ENCODE assay signal across 15 cellular contexts in the genomic region with DNA sequence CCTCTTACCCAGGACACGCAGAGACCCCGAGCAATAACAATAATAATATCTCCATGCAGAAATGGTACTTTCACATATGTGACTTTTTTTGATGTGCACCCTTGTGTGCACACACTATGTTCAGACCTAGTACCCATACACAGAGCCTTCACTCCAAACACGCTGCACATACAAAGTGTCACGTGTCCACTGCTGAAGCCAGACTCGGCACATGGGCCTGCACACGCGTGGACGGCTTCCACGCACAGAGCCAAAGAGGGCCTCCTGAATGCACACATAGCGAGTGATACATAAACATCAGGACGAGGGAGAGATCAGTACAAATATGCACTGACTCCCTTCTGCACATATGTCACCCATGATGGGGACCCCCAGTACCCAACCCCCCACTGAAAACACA. TPM values are rescaled to one million over a fixed set of nuclear protein-coding genes. Genes with fewer than 3 reads are reported as not detected.
DNase-seq lines count a peak whose midpoint lies in the region; ATAC-seq and TF ChIP-seq lines count a peak whose summit lies in the region.
"Had no signal": no experiment of that assay in that cellular context is flagged by ENCODE, and none has a peak within 500 bp of the region (broad histone marks: within the 10 kb centered on the region; RNA-seq: fewer than 3 reads in every experiment).

No MANE protein-coding gene starts in this region.

- H3K36me3 Mint-ChIP-seq in CD4-positive, CD25-positive, alpha-beta regulatory T cell: peaks cover 4% of the 10 kb centered on the region
- H3K36me3 Mint-ChIP-seq in CD8-positive, alpha-beta memory T cell: peaks cover 0 to 3% (median 0%) of the 10 kb centered on the region in 3 donors
- H3K36me3 Mint-ChIP-seq in endothelial cell (ENCODE audit: low read depth, unreplicated experiment) (no peaks in the 10 kb centered on the region), neural crest cell (ENCODE audit: low read depth) (no peaks in the 10 kb centered on the region)
- H3K36me3 Mint-ChIP-seq in activated T-helper 1 cell treated with anti-CD3 and anti-CD28 coated beads, Interleukin-12 subunit alpha, Interleukin-12 subunit beta, Interleukin-2, Interleukin-4 antibody, amounts not matched to agents 30 ng/mL and 10 ng/mL and 1 ng/mL, durations not matched to agents 14 hours and 24 hours and 36 hours (ENCODE audit: low read depth): no peaks in the 10 kb centered on the region

- POLR2A ChIA-PET in CD8-positive, alpha-beta memory T cell (lab: Charles Lee): no interaction called here

- H3K4me3 Mint-ChIP-seq in CD4-positive, CD25-positive, alpha-beta regulatory T cell: peak overlapping the region; percentile 6 to 68 (median 42)
- H3K4me3 Mint-ChIP-seq in CD8-positive, alpha-beta memory T cell: peak overlapping the region in 4 of 7 donors; percentile 48 to 85 (median 49)
- peak overlapping the region; percentile 22 for H3K4me3 Mint-ChIP-seq in endothelial cell (ENCODE audit: unreplicated experiment)
- peak overlapping the region; percentile 71 for H3K4me3 Mint-ChIP-seq in neural crest cell
- H3K4me3 Mint-ChIP-seq in activated T-helper 1 cell treated with anti-CD3 and anti-CD28 coated beads, Interleukin-12 subunit alpha, Interleukin-12 subunit beta, Interleukin-2, Interleukin-4 antibody, amounts not matched to agents 30 ng/mL and 10 ng/mL and 1 ng/mL, durations not matched to agents 14 hours and 24 hours and 36 hours: no peak overlapping the region
- H3K4me3 Mint-ChIP-seq: HFFc6 had no signal

- H3K27me3 ChIP-seq in CD4-positive, CD25-positive, alpha-beta regulatory T cell (ENCODE audit: control insufficient read depth, insufficient read depth, low read length): peaks cover 21% of the 10 kb centered on the region
- peaks cover 11% of the 10 kb centered on the region for H3K27me3 ChIP-seq in CD8-positive, alpha-beta memory T cell (ENCODE audit: insufficient read depth, low read length, poor library complexity, severe bottlenecking)

- DNase-seq in CD4-positive, CD25-positive, alpha-beta regulatory T cell: no peak
- DNase-seq in CD8-positive, alpha-beta memory T cell: no peak
- no peak for DNase-seq in endothelial cell (ENCODE audit: low spot score)
- no peak for DNase-seq in neural crest cell (ENCODE audit: low read depth, low spot score)
- no peak for DNase-seq in activated T-helper 1 cell treated with anti-CD3 and anti-CD28 coated beads, Interleukin-12 subunit alpha, Interleukin-12 subunit beta, Interleukin-2, Interleukin-4 antibody, amounts not matched to agents 30 ng/mL and 10 ng/mL and 1 ng/mL, durations not matched to agents 14 hours and 24 hours and 36 hours (ENCODE audit: low spot score)
- no peak for DNase-seq in caudate nucleus (lab: John Stamatoyannopoulos, UW)
- DNase-seq: DMS79 treated with DMSO at 0.1 percent for 48 hours, EL, GOT3, HCEC 1CT, HFFc6, KBM-7 had no signal

- H3K4me3 ChIP-seq in CD4-positive, CD25-positive, alpha-beta regulatory T cell (ENCODE audit: low read depth, low read length): no peak overlapping the region
- no peak overlapping the region for H3K4me3 ChIP-seq in CD8-positive, alpha-beta memory T cell (ENCODE audit: low read length)
- H3K4me3 ChIP-seq: A549 had no signal

- H3K4me1 Mint-ChIP-seq in CD4-positive, CD25-positive, alpha-beta regulatory T cell: peaks cover 4 to 17% (median 7%) of the 10 kb centered on the region in 4 donors
- H3K4me1 Mint-ChIP-seq in CD8-positive, alpha-beta memory T cell: peaks cover 10 to 14% (median 13%) of the 10 kb centered on the region in 3 donors
- H3K4me1 Mint-ChIP-seq in endothelial cell (ENCODE audit: unreplicated experiment) (peaks cover 19% of the 10 kb centered on the region), neural crest cell (peaks cover 34% of the 10 kb centered on the region)
- peaks cover 16% of the 10 kb centered on the region for H3K4me1 Mint-ChIP-seq in activated T-helper 1 cell treated with anti-CD3 and anti-CD28 coated beads, Interleukin-12 subunit alpha, Interleukin-12 subunit beta, Interleukin-2, Interleukin-4 antibody, amounts not matched to agents 30 ng/mL and 10 ng/mL and 1 ng/mL, durations not matched to agents 14 hours and 24 hours and 36 hours (ENCODE audit: low read depth)

- H3K4me1 ChIP-seq in CD4-positive, CD25-positive, alpha-beta regulatory T cell (ENCODE audit: control insufficient read depth, insufficient read depth, low read length, poor library complexity, severe bottlenecking): peaks cover 23% of the 10 kb centered on the region
- H3K4me1 ChIP-seq in CD8-positive, alpha-beta memory T cell (ENCODE audit: insufficient read depth, low read length): peaks cover 12% of the 10 kb centered on the region

- TF ChIP-seq CTCF in endothelial cell (IDR thresholded peaks at IDR 0.05; ENCODE audit: unreplicated experiment) (no peak), neural crest cell (conservative IDR thresholded peaks at IDR 0.05) (no peak)

- no peak for ATAC-seq in CD4-positive, CD25-positive, alpha-beta regulatory T cell (ENCODE audit: low read depth in 2 of 2)
- ATAC-seq in HG03139 (IDR thresholded peaks at IDR 0.05; ENCODE audit: unreplicated experiment): no peak
- ATAC-seq: A549 had no signal

- no peaks in the 10 kb centered on the region for H3K9me3 ChIP-seq in CD4-positive, CD25-positive, alpha-beta regulatory T cell (ENCODE audit: control insufficient read depth in 2 of 2, low read length in 2 of 2)
- no peaks in the 10 kb centered on the region for H3K9me3 ChIP-seq in CD8-positive, alpha-beta memory T cell (ENCODE audit: low read length)
- H3K9me3 ChIP-seq: A549 had no signal

- CTCF ChIA-PET in CD8-positive, alpha-beta memory T cell (lab: Charles Lee): no interaction called here

- intact Hi-C loops in activated T-helper 1 cell treated with anti-CD3 and anti-CD28 coated beads, Interleukin-12 subunit alpha, Interleukin-12 subunit beta, Interleukin-2, Interleukin-4 antibody, amounts not matched to agents 30 ng/mL and 10 ng/mL and 1 ng/mL, durations not matched to agents 14 hours and 24 hours and 36 hours (cut with micrococcal nuclease): no loop called here

- H3K27ac ChIP-seq in CD4-positive, CD25-positive, alpha-beta regulatory T cell (ENCODE audit: insufficient read depth, low read length, poor library complexity, severe bottlenecking): no peak overlapping the region
- no peak overlapping the region for H3K27ac ChIP-seq in CD8-positive, alpha-beta memory T cell (ENCODE audit: low read depth, low read length)
- H3K27ac ChIP-seq in caudate nucleus (ENCODE audit: low read depth, low read length): no peak overlapping the region
- H3K27ac ChIP-seq: A549 had no signal

- peaks cover 0 to 1% (median 0%) of the 10 kb centered on the region in 7 donors for H3K9me3 Mint-ChIP-seq in CD4-positive, CD25-positive, alpha-beta regulatory T cell
- H3K9me3 Mint-ChIP-seq in CD8-positive, alpha-beta memory T cell: no peaks in the 10 kb centered on the region
- no peaks in the 10 kb centered on the region for H3K9me3 Mint-ChIP-seq in endothelial cell (ENCODE audit: unreplicated experiment)
- no peaks in the 10 kb centered on the region for H3K9me3 Mint-ChIP-seq in neural crest cell
- H3K9me3 Mint-ChIP-seq in activated T-helper 1 cell treated with anti-CD3 and anti-CD28 coated beads, Interleukin-12 subunit alpha, Interleukin-12 subunit beta, Interleukin-2, Interleukin-4 antibody, amounts not matched to agents 30 ng/mL and 10 ng/mL and 1 ng/mL, durations not matched to agents 14 hours and 24 hours and 36 hours: no peaks in the 10 kb centered on the region
- H3K9me3 Mint-ChIP-seq: HFFc6 had no signal

- no peaks in the 10 kb centered on the region for H3K36me3 ChIP-seq in CD4-positive, CD25-positive, alpha-beta regulatory T cell (ENCODE audit: control insufficient read depth, insufficient read depth, low read length)
- no peaks in the 10 kb centered on the region for H3K36me3 ChIP-seq in CD8-positive, alpha-beta memory T cell (ENCODE audit: insufficient read depth, low read length)

- peaks cover 17% of the 10 kb centered on the region for H3K27me3 Mint-ChIP-seq in CD4-positive, CD25-positive, alpha-beta regulatory T cell
- peaks cover 5 to 23% of the 10 kb centered on the region in 2 donors for H3K27me3 Mint-ChIP-seq in CD8-positive, alpha-beta memory T cell
- H3K27me3 Mint-ChIP-seq in endothelial cell (ENCODE audit: unreplicated experiment) (peaks cover 23% of the 10 kb centered on the region), neural crest cell (ENCODE audit: low read depth) (peaks cover 49% of the 10 kb centered on the region)
- peaks cover 31% of the 10 kb centered on the region for H3K27me3 Mint-ChIP-seq in activated T-helper 1 cell treated with anti-CD3 and anti-CD28 coated beads, Interleukin-12 subunit alpha, Interleukin-12 subunit beta, Interleukin-2, Interleukin-4 antibody, amounts not matched to agents 30 ng/mL and 10 ng/mL and 1 ng/mL, durations not matched to agents 14 hours and 24 hours and 36 hours (ENCODE audit: insufficient read depth)

- no peak overlapping the region for H3K27ac Mint-ChIP-seq in CD4-positive, CD25-positive, alpha-beta regulatory T cell
- no peak overlapping the region for H3K27ac Mint-ChIP-seq in CD8-positive, alpha-beta memory T cell
- H3K27ac Mint-ChIP-seq in endothelial cell (ENCODE audit: unreplicated experiment) (no peak overlapping the region), neural crest cell (ENCODE audit: unreplicated experiment) (no peak overlapping the region)
- no peak overlapping the region for H3K27ac Mint-ChIP-seq in activated T-helper 1 cell treated with anti-CD3 and anti-CD28 coated beads, Interleukin-12 subunit alpha, Interleukin-12 subunit beta, Interleukin-2, Interleukin-4 antibody, amounts not matched to agents 30 ng/mL and 10 ng/mL and 1 ng/mL, durations not matched to agents 14 hours and 24 hours and 36 hours
- H3K27ac Mint-ChIP-seq: CD14-positive monocyte, HFFc6 had no signal

RNA-seq across cellular contexts. Expression of gene POU2F2, which starts 41.9 kb away (rescaled TPM):
- total RNA-seq in CD4-positive, CD25-positive, alpha-beta regulatory T cell: 48.9 TPM
- 1 to 10 TPM; 4.2 to 7.2 (median 6.4) TPM for polyA plus RNA-seq in CD4-positive, CD25-positive, alpha-beta regulatory T cell
- 10 to 100 TPM; 46.7 to 47.9 TPM for total RNA-seq in CD8-positive, alpha-beta memory T cell
- 8.5 TPM for polyA plus RNA-seq in CD8-positive, alpha-beta memory T cell
- total RNA-seq in endothelial cell (ENCODE audit: unreplicated experiment) (5.7 TPM), neural crest cell (2.3 and 2.5 TPM in 2 replicates)
- total RNA-seq in activated T-helper 1 cell treated with anti-CD3 and anti-CD28 coated beads, Interleukin-12 subunit alpha, Interleukin-12 subunit beta, Interleukin-2, Interleukin-4 antibody, amounts not matched to agents 30 ng/mL and 10 ng/mL and 1 ng/mL, durations not matched to agents 14 hours and 24 hours and 36 hours: 64.0 and 65.8 TPM in 2 replicates

RNA-seq across cellular contexts. Expression of gene DEDD2, which starts 43.3 kb away (rescaled TPM):
- total RNA-seq in CD4-positive, CD25-positive, alpha-beta regulatory T cell: 99.8 TPM
- polyA plus RNA-seq in CD4-positive, CD25-positive, alpha-beta regulatory T cell: 100 to 1,000 TPM; 155 to 179 (median 161) TPM
- total RNA-seq in CD8-positive, alpha-beta memory T cell: 10 to 100 TPM; 30.0 to 32.7 TPM
- polyA plus RNA-seq in CD8-positive, alpha-beta memory T cell: 163 TPM
- 27.1 TPM for total RNA-seq in endothelial cell (ENCODE audit: unreplicated experiment)
- total RNA-seq in neural crest cell: 20.6 and 21.5 TPM in 2 replicates
- total RNA-seq in activated T-helper 1 cell treated with anti-CD3 and anti-CD28 coated beads, Interleukin-12 subunit alpha, Interleukin-12 subunit beta, Interleukin-2, Interleukin-4 antibody, amounts not matched to agents 30 ng/mL and 10 ng/mL and 1 ng/mL, durations not matched to agents 14 hours and 24 hours and 36 hours: 36.9 and 37.9 TPM in 2 replicates

RNA-seq across cellular contexts. Expression of gene ZNF526, which starts 45.9 kb away (rescaled TPM):
- 8.8 TPM for total RNA-seq in CD4-positive, CD25-positive, alpha-beta regulatory T cell
- 1 to 10 TPM; 4.0 to 7.7 (median 5.3) TPM for polyA plus RNA-seq in CD4-positive, CD25-positive, alpha-beta regulatory T cell
- 10 to 100 TPM; 18.4 to 20.5 TPM for total RNA-seq in CD8-positive, alpha-beta memory T cell
- 9.0 TPM for polyA plus RNA-seq in CD8-positive, alpha-beta memory T cell
- total RNA-seq in endothelial cell (ENCODE audit: unreplicated experiment): 13.9 TPM
- 18.4 and 24.2 TPM in 2 replicates for total RNA-seq in neural crest cell
- 18.4 and 18.5 TPM in 2 replicates for total RNA-seq in activated T-helper 1 cell treated with anti-CD3 and anti-CD28 coated beads, Interleukin-12 subunit alpha, Interleukin-12 subunit beta, Interleukin-2, Interleukin-4 antibody, amounts not matched to agents 30 ng/mL and 10 ng/mL and 1 ng/mL, durations not matched to agents 14 hours and 24 hours and 36 hours
